ENCODE assay signal across 18 cellular contexts in genomic region chr16:10625595-10626357, GRCh38. TPM values are rescaled to one million over a fixed set of nuclear protein-coding genes. Genes with fewer than 3 reads are reported as not detected.
DNase-seq lines count a peak whose midpoint lies in the region; ATAC-seq, FAIRE-seq and TF ChIP-seq lines count a peak whose summit lies in the region.
"Had no signal": no experiment of that assay in that cellular context is flagged by ENCODE, and none has a peak within 500 bp of the region (broad histone marks: within the 10 kb centered on the region; RNA-seq: fewer than 3 reads in every experiment).

No MANE protein-coding gene starts in this region.

- DNase-seq in Caco-2, result no peak
- peak; percentile 9 for DNase-seq in MM.1S
- peak in 1 of 4 experiments; percentile 23 for DNase-seq in K562 (ENCODE audit: extremely low read depth in 1 of 4, low spot score in 3 of 4)
- no peak for DNase-seq in right lobe of liver
- no peak for DNase-seq in anterior cingulate cortex (lab: John Stamatoyannopoulos, UW)
- DNase-seq in T-cell, result no peak
- DNase-seq: activated CD4-positive, alpha-beta memory T cell treated with anti-CD3 and anti-CD28 coated beads, Interleukin-2, amount 10 ng/mL, durations not matched to agents 7 days and 5 days; activated effector memory CD4-positive, alpha-beta T cell treated with Interleukin-2 at 50 U/mL for 16 hours; BE2C; kidney glomerular epithelial cell; right cardiac atrium; stimulated activated naive CD4-positive, alpha-beta T cell treated with Interleukin-2 at 50 U/mL for 16 hours had no signal

- peak; percentile 24; the same call in 1 of the 2 replicates for TF ChIP-seq EP300 in K562 (IDR thresholded peaks at IDR 0.05; ENCODE audit: low read length)

- no peaks in the 10 kb centered on the region for H3K36me3 ChIP-seq in Caco-2 (ENCODE audit: control insufficient read depth, insufficient read depth, low read length)
- H3K36me3 ChIP-seq in MM.1S (replicated peaks; ENCODE audit: insufficient read depth, low read length), result no peaks in the 10 kb centered on the region
- no peaks in the 10 kb centered on the region for H3K36me3 ChIP-seq in K562 (ENCODE audit: control insufficient read depth, insufficient read depth, low read length)
- H3K36me3 ChIP-seq in right lobe of liver, result no peaks in the 10 kb centered on the region
- H3K36me3 ChIP-seq: BE2C, HAP-1 had no signal

- H3K4me1 ChIP-seq in Caco-2 (peaks cover 59% of the 10 kb centered on the region), MM.1S (ENCODE audit: low read length) (peaks cover 4% of the 10 kb centered on the region; the same call in 1 of the 2 replicates), K562 (replicated peaks in 1 of 2; ENCODE audit: control insufficient read depth in 2 of 2, insufficient read depth in 2 of 2, low read length in 2 of 2) (peaks cover 21 to 30% of the 10 kb centered on the region in 2 experiments; a peak in 4 of 5 replicates), right lobe of liver (no peaks in the 10 kb centered on the region)
- H3K4me1 ChIP-seq: BE2C had no signal

- H3K9me3 Mint-ChIP-seq in Caco-2 (ENCODE audit: unreplicated experiment), result peaks cover 10% of the 10 kb centered on the region
- no peaks in the 10 kb centered on the region for H3K9me3 Mint-ChIP-seq in T-cell
- H3K9me3 Mint-ChIP-seq: activated CD4-positive, alpha-beta memory T cell treated with anti-CD3 and anti-CD28 coated beads, Interleukin-2, amount 10 ng/mL, durations not matched to agents 7 days and 5 days; nephron; T-helper 2 cell treated with Interferon-gamma antibody and Interleukin-4, amounts not matched to agents 5 μg/mL and 100 μg/mL, for 36 hours had no signal

- H3K36me3 Mint-ChIP-seq in Caco-2 (ENCODE audit: insufficient read depth, unreplicated experiment) (peaks cover 11% of the 10 kb centered on the region), T-cell (no peaks in the 10 kb centered on the region)

- H3K27ac Mint-ChIP-seq in Caco-2 (ENCODE audit: unreplicated experiment) (peak overlapping the region; percentile 84), T-cell (no peak overlapping the region)
- H3K27ac Mint-ChIP-seq: activated CD4-positive, alpha-beta memory T cell treated with anti-CD3 and anti-CD28 coated beads, Interleukin-2, amount 10 ng/mL, durations not matched to agents 7 days and 5 days; nephron; T-helper 2 cell treated with Interferon-gamma antibody and Interleukin-4, amounts not matched to agents 5 μg/mL and 100 μg/mL, for 36 hours had no signal

- H4K20me1 ChIP-seq in MM.1S (ENCODE audit: insufficient read depth, low read length) (no peaks in the 10 kb centered on the region), K562 (replicated peaks; ENCODE audit: control insufficient read depth, insufficient read depth, low read length) (no peaks in the 10 kb centered on the region)

- H3F3A ChIP-seq in MM.1S (ENCODE audit: insufficient read depth, low read length), result no peaks in the 10 kb centered on the region

- no peaks in the 10 kb centered on the region for H3K27me3 ChIP-seq in Caco-2 (replicated peaks; ENCODE audit: control insufficient read depth, insufficient read depth, low read length)
- no peaks in the 10 kb centered on the region for H3K27me3 ChIP-seq in MM.1S (replicated peaks; ENCODE audit: insufficient read depth, low read length)
- H3K27me3 ChIP-seq in K562 (ENCODE audit: control insufficient read depth in 2 of 2, insufficient read depth in 2 of 2, low read length in 2 of 2), result no peaks in the 10 kb centered on the region; a peak in 1 of 5 replicates
- H3K27me3 ChIP-seq in right lobe of liver, result no peaks in the 10 kb centered on the region
- H3K27me3 ChIP-seq: BE2C had no signal

- in situ Hi-C loops in K562 (cut with MboI), result no loop called here

- H3K27ac ChIP-seq in MM.1S (ENCODE audit: low read length) (no peak overlapping the region), K562 (ENCODE audit: extremely low read depth, low read depth, low read length) (no peak overlapping the region; the same call in 2 of the 3 replicates), right lobe of liver (no peak overlapping the region)

- CTCF ChIA-PET in Caco-2 (lab: Charles Lee), result interaction anchor here (1.0 kb wide), 1 partner anchor 39 kb away, joined by 4 read pairs; no protein-coding TSS in a partner anchor
- CTCF ChIA-PET in K562 (lab: Yijun Ruan, JAX; ENCODE audit: low intra/inter-chr PET ratio), result no interaction called here
- CTCF ChIA-PET in T-cell (lab: Charles Lee), result no interaction called here

- H3K4me3 Mint-ChIP-seq in Caco-2 (ENCODE audit: unreplicated experiment), result no peak overlapping the region
- H3K4me3 Mint-ChIP-seq in T-cell, result no peak overlapping the region
- H3K4me3 Mint-ChIP-seq: activated CD4-positive, alpha-beta memory T cell treated with anti-CD3 and anti-CD28 coated beads, Interleukin-2, amount 10 ng/mL, durations not matched to agents 7 days and 5 days; nephron; T-helper 2 cell treated with Interferon-gamma antibody and Interleukin-4, amounts not matched to agents 5 μg/mL and 100 μg/mL, for 36 hours had no signal

- H3K27me3 Mint-ChIP-seq in Caco-2 (ENCODE audit: insufficient read depth, unreplicated experiment), result no peaks in the 10 kb centered on the region
- peaks cover 0 to 2% of the 10 kb centered on the region in 2 donors for H3K27me3 Mint-ChIP-seq in T-cell

- no peaks in the 10 kb centered on the region for H3K79me2 ChIP-seq in MM.1S (ENCODE audit: low read length)
- H3K79me2 ChIP-seq in K562 (ENCODE audit: control insufficient read depth, insufficient read depth, low read length), result no peaks in the 10 kb centered on the region

- H3K9me3 ChIP-seq in Caco-2, result no peaks in the 10 kb centered on the region
- no peaks in the 10 kb centered on the region for H3K9me3 ChIP-seq in MM.1S (replicated peaks; ENCODE audit: insufficient read depth, low read length)
- H3K9me3 ChIP-seq in K562 (replicated peaks; ENCODE audit: control insufficient read depth, insufficient read depth, low read depth, low read length), result no peaks in the 10 kb centered on the region
- H3K9me3 ChIP-seq in right lobe of liver, result no peaks in the 10 kb centered on the region
- H3K9me3 ChIP-seq: BE2C, HAP-1 had no signal

- no peak overlapping the region for H3K4me2 ChIP-seq in MM.1S (ENCODE audit: low read depth, low read length)
- H3K4me2 ChIP-seq in K562 (ENCODE audit: insufficient read depth, low read length), result no peak overlapping the region

- TF ChIP-seq CTCF in Caco-2 (IDR thresholded peaks at IDR 0.05; ENCODE audit: insufficient read depth in 1 of 2, low read depth in 1 of 2, low read length in 1 of 2, severe bottlenecking in 1 of 2, unreplicated experiment in 1 of 2), result no peak
- no peak for TF ChIP-seq CTCF in MM.1S (IDR thresholded peaks at IDR 0.05; ENCODE audit: low read length)
- TF ChIP-seq CTCF in K562 (IDR thresholded peaks at IDR 0.05 in 2 of 3, conservative IDR thresholded peaks at IDR 0.05 in 1 of 3; ENCODE audit: insufficient read depth in 2 of 3, low read depth in 1 of 3, low read length in 3 of 3), result no peak
- no peak for TF ChIP-seq CTCF in right lobe of liver (IDR thresholded peaks at IDR 0.05)

- TF ChIP-seq POLR2A in K562 (conservative IDR thresholded peaks at IDR 0.05), result no peak
- TF ChIP-seq POLR2A in right lobe of liver (IDR thresholded peaks at IDR 0.05), result no peak

- peaks cover 22% of the 10 kb centered on the region for H3K4me1 Mint-ChIP-seq in Caco-2 (ENCODE audit: low read depth, unreplicated experiment)
- no peaks in the 10 kb centered on the region for H3K4me1 Mint-ChIP-seq in T-cell
- H3K4me1 Mint-ChIP-seq: activated CD4-positive, alpha-beta memory T cell treated with anti-CD3 and anti-CD28 coated beads, Interleukin-2, amount 10 ng/mL, durations not matched to agents 7 days and 5 days; nephron had no signal

- intact Hi-C loops in Caco-2 (cut with micrococcal nuclease; ENCODE audit: unreplicated experiment), result no loop called here
- intact Hi-C loops in K562 (cut with micrococcal nuclease), result loop anchor here (5.0 kb wide), 1 partner anchor 103 kb away; no protein-coding TSS in a partner anchor
- intact Hi-C loops in right lobe of liver (cut with DNase I), result no loop called here

- TF ChIP-seq RAD21 in K562 (CRISPR knock-in tag; conservative IDR thresholded peaks at IDR 0.05 in 1 of 2, IDR thresholded peaks at IDR 0.05 in 1 of 2), result no peak

- no peak for FAIRE-seq in K562 (lab: Jason Lieb, UNC)
- FAIRE-seq: RCC 7860 had no signal

- POLR2A ChIA-PET in Caco-2 (lab: Charles Lee), result no interaction called here
- POLR2A ChIA-PET in K562 (lab: Yijun Ruan, JAX), result no interaction called here
- POLR2A ChIA-PET in T-cell (lab: Charles Lee), result no interaction called here

- no peak for ATAC-seq in K562
- ATAC-seq in right lobe of liver, result peak; percentile 39 to 83 (median 56)
- no peak for ATAC-seq in GM18873 (IDR thresholded peaks at IDR 0.05; ENCODE audit: low FRiP score, unreplicated experiment)
- ATAC-seq in HG02852 (IDR thresholded peaks at IDR 0.05; ENCODE audit: unreplicated experiment), result no peak
- ATAC-seq in T-cell (replicated peaks in 1 of 4), result no peak
- ATAC-seq: right cardiac atrium had no signal

- H3K9me2 ChIP-seq in MM.1S (replicated peaks; ENCODE audit: insufficient read depth, low read length), result no peaks in the 10 kb centered on the region

- H3K9ac ChIP-seq in MM.1S (ENCODE audit: low read length), result no peak overlapping the region
- no peak overlapping the region for H3K9ac ChIP-seq in K562 (ENCODE audit: insufficient read depth in 1 of 2, low read depth in 2 of 2, low read length in 2 of 2)

- 67% methylated on average over 12 of the region's 12 CpGs for WGBS in K562 (ENCODE audit: insufficient coverage, low coverage, missing lambda C conversion rate)
- WGBS in right lobe of liver (ENCODE audit: insufficient coverage, low coverage, low lambda C conversion rate, missing lambda C conversion rate), result 59% methylated on average over 11 of the region's 12 CpGs

- H2AFZ ChIP-seq in MM.1S (ENCODE audit: low read length) (no peak overlapping the region), K562 (ENCODE audit: low read depth, low read length) (peak overlapping the region; percentile 46)

- H3K9me1 ChIP-seq in K562 (ENCODE audit: control insufficient read depth, insufficient read depth, low read length), result no peaks in the 10 kb centered on the region

- H3K4me3 ChIP-seq in Caco-2 (ENCODE audit: low read depth, low read length) (no peak overlapping the region), MM.1S (ENCODE audit: low read length) (no peak overlapping the region), K562 (no peak overlapping the region), right lobe of liver (no peak overlapping the region)
- H3K4me3 ChIP-seq: HAP-1 had no signal

- BruUV-seq in Caco-2 (replicated peaks; lab: Mats Ljungman, UMichigan) (no TSS peak), K562 (replicated peaks; lab: Mats Ljungman, UMichigan) (no TSS peak)

RNA-seq across cellular contexts. Expression of gene EMP2, which starts 45.4 kb away (rescaled TPM):
- total RNA-seq in Caco-2 (2022), result 187 and 198 TPM in 2 replicates
- 5.2 and 10.4 TPM in 2 replicates for total RNA-seq in K562 (2011; cell fraction: chromatin; rRNA removed; ENCODE audit: low replicate concordance)
- total RNA-seq in K562 (2011; cell fraction: nucleolus; rRNA removed), result 3.8 and 5.5 TPM in 2 replicates
- total RNA-seq in K562 (2011; cell fraction: nucleoplasm; rRNA removed), result 4.5 and 8.7 TPM in 2 replicates
- total RNA-seq in K562 (2014; rRNA removed), result 0.73 and 0.98 TPM in 2 replicates
- total RNA-seq in K562 (2014; rRNA removed; fragmentation: Illumina TruSeq; extraction: Trizol), result 2.1 and 2.9 TPM in 2 replicates
- total RNA-seq in K562 (2015; rRNA removed; fragmentation: Illumina TruSeq; extraction: Trizol), result 0.76 and 1.4 TPM in 2 replicates
- 3.3 TPM in 2 replicates for total RNA-seq in K562 (2021)
- polyA plus RNA-seq in K562 (2011; rRNA removed), result 5.6 and 6.2 TPM in 2 replicates
- 6.1 and 8.6 TPM in 2 replicates for polyA plus RNA-seq in K562 (2011; cell fraction: cytosol; rRNA removed)
- polyA plus RNA-seq in K562 (2011; cell fraction: nucleus; rRNA removed), result 2.2 and 3.7 TPM in 2 replicates
- polyA plus RNA-seq in K562 (2012), result 4.0 and 5.3 TPM in 2 replicates
- polyA plus RNA-seq in K562 (2014; fragmentation: Illumina TruSeq; extraction: Trizol), result 3.1 and 3.8 TPM in 2 replicates
- polyA plus RNA-seq in K562 (2014; fragmentation: Nextera tagmentation; extraction: Ambion mirVana), result 1 to 10 TPM; 3.1 TPM
- 0.78 and 0.89 TPM in 2 replicates for polyA plus RNA-seq in K562 (2014; rRNA removed)
- polyA minus RNA-seq in K562 (2011; rRNA and poly(A)+ RNA removed), result 6.8 and 11.1 TPM in 2 replicates
- polyA minus RNA-seq in K562 (2011; cell fraction: cytosol; rRNA and poly(A)+ RNA removed), result 3.0 and 3.7 TPM in 2 replicates
- polyA minus RNA-seq in K562 (2011; cell fraction: nucleus; rRNA and poly(A)+ RNA removed), result 1.1 and 1.3 TPM in 2 replicates
- total RNA-seq in right lobe of liver, result 10 to 100 TPM; 38.5 to 95.6 (median 58.4) TPM
- under 1 TPM in 3 of 5 donors, not detected in 2; 0.30 to 0.98 (median 0.61) TPM for total RNA-seq in T-cell
- total RNA-seq: activated CD4-positive, alpha-beta memory T cell treated with anti-CD3 and anti-CD28 coated beads, Interleukin-2, amount 10 ng/mL, durations not matched to agents 7 days and 5 days had no signal

Comparison
In these comparisons a context has a peak if more than half of its experiments do, and no peak if none do; other contexts are left out.
1. ATAC-seq: peak in right lobe of liver (4 of 4); none in K562 (single experiment), GM18873 (single experiment), HG02852 (single experiment) and T-cell (0 of 4).